Comparison of ENCODE assay signal across 1 cellular context in the genomic region with DNA sequence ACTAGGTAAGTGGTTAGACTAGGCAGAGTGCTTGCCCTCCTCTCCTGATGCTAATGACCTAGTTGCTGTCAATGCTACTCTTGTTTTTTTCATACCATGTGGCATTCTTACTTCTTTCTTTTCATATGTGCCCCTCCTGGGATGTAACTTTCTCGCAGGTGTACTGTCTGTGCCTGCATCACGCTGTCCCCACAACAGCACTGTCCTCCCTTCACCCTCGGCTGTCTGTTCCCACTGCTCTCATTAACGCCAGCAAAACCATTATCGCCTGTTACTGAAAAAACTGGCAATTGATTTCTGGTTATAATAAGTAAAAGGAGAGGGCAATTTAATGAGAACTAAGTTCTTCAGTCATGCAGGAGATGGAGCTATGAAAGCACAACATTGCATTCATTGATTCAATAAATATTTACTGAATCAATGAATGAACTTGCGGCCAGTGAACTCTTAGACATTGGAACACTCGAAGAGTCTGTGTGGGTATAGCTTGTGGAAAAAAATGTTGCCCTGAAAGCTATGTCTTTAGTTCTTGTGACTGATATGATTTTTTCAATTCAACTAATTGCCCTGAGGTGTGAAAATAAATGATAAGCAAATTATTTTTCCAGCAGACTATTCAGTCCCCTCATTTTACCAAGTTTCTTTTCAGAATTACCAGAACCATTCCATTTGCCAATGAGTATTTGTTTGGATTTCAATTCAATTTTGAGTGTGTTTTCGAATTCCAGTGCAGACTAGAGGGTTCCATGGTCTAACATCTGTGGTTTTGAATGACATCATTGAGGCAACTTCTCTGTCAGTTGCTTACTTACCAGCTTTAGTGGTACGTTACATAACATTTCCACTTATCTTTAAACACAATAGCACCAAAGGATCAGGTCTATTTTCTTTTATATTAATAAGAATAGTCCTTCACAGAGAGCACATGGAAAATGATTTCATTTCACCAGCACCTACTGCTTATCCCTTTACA.
TF ChIP-seq lines count a peak whose summit lies in the region.

No MANE protein-coding gene starts in this region.

TF ChIP-seq in GM23338, 12 proteins besides CTCF, POLR2A, EP300 and RAD21 (continued from another document):
- TF ChIP-seq, protein P1, sequence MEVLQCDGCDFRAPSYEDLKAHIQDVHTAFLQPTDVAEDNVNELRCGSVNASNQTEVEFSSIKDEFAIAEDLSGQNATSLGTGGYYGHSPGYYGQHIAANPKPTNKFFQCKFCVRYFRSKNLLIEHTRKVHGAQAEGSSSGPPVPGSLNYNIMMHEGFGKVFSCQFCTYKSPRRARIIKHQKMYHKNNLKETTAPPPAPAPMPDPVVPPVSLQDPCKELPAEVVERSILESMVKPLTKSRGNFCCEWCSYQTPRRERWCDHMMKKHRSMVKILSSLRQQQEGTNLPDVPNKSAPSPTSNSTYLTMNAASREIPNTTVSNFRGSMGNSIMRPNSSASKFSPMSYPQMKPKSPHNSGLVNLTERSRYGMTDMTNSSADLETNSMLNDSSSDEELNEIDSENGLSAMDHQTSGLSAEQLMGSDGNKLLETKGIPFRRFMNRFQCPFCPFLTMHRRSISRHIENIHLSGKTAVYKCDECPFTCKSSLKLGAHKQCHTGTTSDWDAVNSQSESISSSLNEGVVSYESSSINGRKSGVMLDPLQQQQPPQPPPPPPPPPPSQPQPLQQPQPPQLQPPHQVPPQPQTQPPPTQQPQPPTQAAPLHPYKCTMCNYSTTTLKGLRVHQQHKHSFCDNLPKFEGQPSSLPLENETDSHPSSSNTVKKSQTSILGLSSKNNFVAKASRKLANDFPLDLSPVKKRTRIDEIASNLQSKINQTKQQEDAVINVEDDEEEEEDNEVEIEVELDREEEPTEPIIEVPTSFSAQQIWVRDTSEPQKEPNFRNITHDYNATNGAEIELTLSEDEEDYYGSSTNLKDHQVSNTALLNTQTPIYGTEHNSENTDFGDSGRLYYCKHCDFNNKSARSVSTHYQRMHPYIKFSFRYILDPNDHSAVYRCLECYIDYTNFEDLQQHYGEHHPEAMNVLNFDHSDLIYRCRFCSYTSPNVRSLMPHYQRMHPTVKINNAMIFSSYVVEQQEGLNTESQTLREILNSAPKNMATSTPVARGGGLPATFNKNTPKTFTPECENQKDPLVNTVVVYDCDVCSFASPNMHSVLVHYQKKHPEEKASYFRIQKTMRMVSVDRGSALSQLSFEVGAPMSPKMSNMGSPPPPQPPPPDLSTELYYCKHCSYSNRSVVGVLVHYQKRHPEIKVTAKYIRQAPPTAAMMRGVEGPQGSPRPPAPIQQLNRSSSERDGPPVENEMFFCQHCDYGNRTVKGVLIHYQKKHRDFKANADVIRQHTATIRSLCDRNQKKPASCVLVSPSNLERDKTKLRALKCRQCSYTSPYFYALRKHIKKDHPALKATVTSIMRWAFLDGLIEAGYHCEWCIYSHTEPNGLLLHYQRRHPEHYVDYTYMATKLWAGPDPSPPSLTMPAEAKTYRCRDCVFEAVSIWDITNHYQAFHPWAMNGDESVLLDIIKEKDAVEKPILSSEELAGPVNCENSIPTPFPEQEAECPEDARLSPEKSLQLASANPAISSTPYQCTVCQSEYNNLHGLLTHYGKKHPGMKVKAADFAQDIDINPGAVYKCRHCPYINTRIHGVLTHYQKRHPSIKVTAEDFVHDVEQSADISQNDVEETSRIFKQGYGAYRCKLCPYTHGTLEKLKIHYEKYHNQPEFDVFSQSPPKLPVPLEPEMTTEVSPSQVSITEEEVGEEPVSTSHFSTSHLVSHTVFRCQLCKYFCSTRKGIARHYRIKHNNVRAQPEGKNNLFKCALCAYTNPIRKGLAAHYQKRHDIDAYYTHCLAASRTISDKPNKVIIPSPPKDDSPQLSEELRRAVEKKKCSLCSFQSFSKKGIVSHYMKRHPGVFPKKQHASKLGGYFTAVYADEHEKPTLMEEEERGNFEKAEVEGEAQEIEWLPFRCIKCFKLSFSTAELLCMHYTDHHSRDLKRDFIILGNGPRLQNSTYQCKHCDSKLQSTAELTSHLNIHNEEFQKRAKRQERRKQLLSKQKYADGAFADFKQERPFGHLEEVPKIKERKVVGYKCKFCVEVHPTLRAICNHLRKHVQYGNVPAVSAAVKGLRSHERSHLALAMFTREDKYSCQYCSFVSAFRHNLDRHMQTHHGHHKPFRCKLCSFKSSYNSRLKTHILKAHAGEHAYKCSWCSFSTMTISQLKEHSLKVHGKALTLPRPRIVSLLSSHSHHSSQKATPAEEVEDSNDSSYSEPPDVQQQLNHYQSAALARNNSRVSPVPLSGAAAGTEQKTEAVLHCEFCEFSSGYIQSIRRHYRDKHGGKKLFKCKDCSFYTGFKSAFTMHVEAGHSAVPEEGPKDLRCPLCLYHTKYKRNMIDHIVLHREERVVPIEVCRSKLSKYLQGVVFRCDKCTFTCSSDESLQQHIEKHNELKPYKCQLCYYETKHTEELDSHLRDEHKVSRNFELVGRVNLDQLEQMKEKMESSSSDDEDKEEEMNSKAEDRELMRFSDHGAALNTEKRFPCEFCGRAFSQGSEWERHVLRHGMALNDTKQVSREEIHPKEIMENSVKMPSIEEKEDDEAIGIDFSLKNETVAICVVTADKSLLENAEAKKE (CRISPR knock-in tag; IDR thresholded peaks at IDR 0.05): no peak
